Comparison of ENCODE assay signal across 9 cellular contexts in genomic region chr1:156356875-156357534, GRCh38. TPM values are rescaled to one million over a fixed set of nuclear protein-coding genes. Genes with fewer than 3 reads are reported as not detected.
DNase-seq lines count a peak whose midpoint lies in the region; ATAC-seq, FAIRE-seq and TF ChIP-seq lines count a peak whose summit lies in the region.
"Had no signal": no experiment of that assay in that cellular context is flagged by ENCODE, and none has a peak within 500 bp of the region (broad histone marks: within the 10 kb centered on the region; RNA-seq: fewer than 3 reads in every experiment).

No MANE protein-coding gene starts in this region.

- no peaks in the 10 kb centered on the region for H3K79me2 ChIP-seq in H1 (ENCODE audit: control insufficient read depth in 1 of 2, insufficient read depth in 2 of 2, low read length in 2 of 2)

- no peaks in the 10 kb centered on the region for H3K9me3 ChIP-seq in H1 (ENCODE audit: insufficient read depth in 2 of 2, low read depth in 1 of 2, low read length in 1 of 2)
- no peaks in the 10 kb centered on the region for H3K9me3 ChIP-seq in testis

- peaks cover 5 to 9% (median 7%) of the 10 kb centered on the region in 4 donors for H3K4me1 Mint-ChIP-seq in naive thymus-derived CD8-positive, alpha-beta T cell

- no peak overlapping the region for H2AK5ac ChIP-seq in H1 (ENCODE audit: low read depth, low read length)

- CTCF ChIA-PET in H1 (lab: Charles Lee; ENCODE audit: partially characterized antibody) = interaction anchor here (0.6 to 6.1 kb wide), 27 partner anchors 8 to 257 kb away, joined by 3 to 53 read pairs (median 4); partner anchors contain the start of genes CCT3 and TSACC

- H3K36me3 Mint-ChIP-seq in naive thymus-derived CD8-positive, alpha-beta T cell = no peaks in the 10 kb centered on the region

- intact Hi-C loops in testis (cut with DNase I; ENCODE audit: low total_unique reads) = no loop called here

- peak; percentile 99 to 100 for ATAC-seq in naive thymus-derived CD8-positive, alpha-beta T cell
- ATAC-seq in HG03039 (IDR thresholded peaks at IDR 0.05; ENCODE audit: unreplicated experiment) = no peak

- no peaks in the 10 kb centered on the region for H3K79me1 ChIP-seq in H1 (ENCODE audit: low read depth, low read length)

- no peak overlapping the region for H3K4ac ChIP-seq in H1 (replicated peaks; ENCODE audit: insufficient read length, low read depth, low read length)

- peak; percentile 17 for DNase-seq in CD1c-positive myeloid dendritic cell (ENCODE audit: extremely low spot score)
- DNase-seq in H4 (ENCODE audit: low spot score) = peak; percentile 49
- peak; percentile 74 for DNase-seq in NCI-H2107 treated with DMSO at 0.1 percent for 48 hours (lab: John Stamatoyannopoulos, UW; ENCODE audit: unreplicated experiment)
- DNase-seq in activated CD4-positive, alpha-beta T cell treated with anti-CD3 and anti-CD28 coated beads, Interleukin-2, amount 50 U/mL, for 24 hours (ENCODE audit: low read depth in 1 of 2, low spot score in 1 of 2) = peak; percentile 11 to 55
- peak; percentile 84 to 92 for DNase-seq in H1 (ENCODE audit: low read depth in 1 of 2, low spot score in 2 of 2)
- DNase-seq in naive thymus-derived CD8-positive, alpha-beta T cell = peak; percentile 45 to 67 (median 62)
- peak; percentile 74 for DNase-seq in testis

- H3K4me1 ChIP-seq in H1 (replicated peaks in 1 of 4; ENCODE audit: control insufficient read depth in 3 of 4, insufficient read depth in 4 of 4, low read length in 3 of 4) (peaks cover 0 to 4% (median 2%) of the 10 kb centered on the region in 4 experiments; a peak in 3 of 7 replicates), testis (no peaks in the 10 kb centered on the region)

- peak in 1 of 2 experiments; percentile 41; a peak in 1 of 3 replicates for TF ChIP-seq POLR2A in H1 (IDR thresholded peaks at IDR 0.05; ENCODE audit: control extremely low read depth in 1 of 2, low read depth in 2 of 2, low read length in 2 of 2)
- TF ChIP-seq POLR2A in testis (IDR thresholded peaks at IDR 0.05) = no peak

- H3K4me3 Mint-ChIP-seq in naive thymus-derived CD8-positive, alpha-beta T cell = peak overlapping the region in 3 of 10 donors; percentile 14 to 71 (median 48)

- no peak overlapping the region for H4K91ac ChIP-seq in H1 (replicated peaks; ENCODE audit: insufficient read length, low read length)

- H3K36me3 ChIP-seq in H1 (ENCODE audit: control insufficient read depth in 2 of 4, insufficient read depth in 4 of 4, low read length in 3 of 4) (no peaks in the 10 kb centered on the region), testis (ENCODE audit: low read depth, missing control alignments) (no peaks in the 10 kb centered on the region)

- H3K4me2 ChIP-seq in H1 (ENCODE audit: insufficient read depth in 1 of 2, low read depth in 2 of 2, low read length in 2 of 2) = peak overlapping the region; percentile 49 to 80

- 10% methylated on average over 22 of the region's 22 CpGs; no CpG with 5 or more reads in 1 of the 2 experiments for WGBS in H1 (ENCODE audit: extremely low coverage in 1 of 2, insufficient coverage in 1 of 2, insufficient read length in 1 of 2, insufficient replicate concordance in 2 of 2, low coverage in 1 of 2, low lambda C conversion rate in 2 of 2, missing lambda C conversion rate in 1 of 2), 2 experiments
- 8% methylated on average over 22 of the region's 22 CpGs for WGBS in testis, 2 donors

- peak overlapping the region; percentile 34 for H2BK120ac ChIP-seq in H1 (replicated peaks; ENCODE audit: low read depth, low read length)

- no peak overlapping the region for H2BK5ac ChIP-seq in H1 (ENCODE audit: low read depth, low read length)

- H2BK20ac ChIP-seq in H1 (ENCODE audit: low read length) = peak overlapping the region; percentile 86; the same call in 1 of the 2 replicates

- no peak overlapping the region for H3K23ac ChIP-seq in H1 (ENCODE audit: insufficient read length)

- peak; percentile 95 to 99 (median 95) for TF ChIP-seq CTCF in H1 (IDR thresholded peaks at IDR 0.05; ENCODE audit: control extremely low read depth in 1 of 3, insufficient read depth in 1 of 3, low read depth in 1 of 3, low read length in 3 of 3)
- peak; percentile 51 to 81 (median 63) for TF ChIP-seq CTCF in testis (IDR thresholded peaks at IDR 0.05)

- H4K20me1 ChIP-seq in H1 (replicated peaks in 1 of 2; ENCODE audit: control insufficient read depth in 1 of 2, insufficient read depth in 2 of 2, low read length in 2 of 2) = no peaks in the 10 kb centered on the region

- H3K9ac ChIP-seq in H1 (replicated peaks in 1 of 4; ENCODE audit: extremely low read depth in 1 of 4, low read depth in 3 of 4, low read length in 3 of 4) = no peak overlapping the region

- no peak overlapping the region for H3K27ac Mint-ChIP-seq in naive thymus-derived CD8-positive, alpha-beta T cell

- H3K56ac ChIP-seq in H1 (replicated peaks; ENCODE audit: insufficient read length, low read depth, low read length) = no peak overlapping the region

- H2BK15ac ChIP-seq in H1 (ENCODE audit: low read length) = 0 out of 2 replicates have a peak overlapping the region, but pooled peaks have one; percentile 61

- H3K27me3 Mint-ChIP-seq in naive thymus-derived CD8-positive, alpha-beta T cell = peaks cover 4 to 42% (median 22%) of the 10 kb centered on the region in 5 donors

- peak; percentile 55 to 69 for TF ChIP-seq RAD21 in H1 (IDR thresholded peaks at IDR 0.05 in 1 of 2, conservative IDR thresholded peaks at IDR 0.05 in 1 of 2; ENCODE audit: low read depth in 2 of 2, low read length in 2 of 2)

- peak overlapping the region; percentile 37 for H2AFZ ChIP-seq in H1 (ENCODE audit: low read length)

- FAIRE-seq in H1 (lab: Jason Lieb, UNC) = peak; percentile 45

- H3K27me3 ChIP-seq in H1 (replicated peaks in 1 of 4; ENCODE audit: control insufficient read depth in 3 of 4, extremely low read depth in 1 of 4, insufficient read depth in 3 of 4, low read length in 3 of 4) (no peaks in the 10 kb centered on the region; a peak in 1 of 7 replicates), testis (no peaks in the 10 kb centered on the region)

- no peaks in the 10 kb centered on the region for H3K9me3 Mint-ChIP-seq in naive thymus-derived CD8-positive, alpha-beta T cell

- H3K27ac ChIP-seq in H1 (ENCODE audit: low read depth, low read length) = no peak overlapping the region
- no peak overlapping the region for H3K27ac ChIP-seq in testis

- POLR2A ChIA-PET in H1 (lab: Charles Lee; ENCODE audit: partially characterized antibody) = interaction anchor here (0.7 to 2.0 kb wide), 5 partner anchors 9 to 75 kb away, joined by 3 to 7 read pairs (median 3); partner anchors contain the start of gene RHBG
- POLR2A ChIA-PET in naive thymus-derived CD8-positive, alpha-beta T cell (lab: Charles Lee) = no interaction called here

- peak overlapping the region; percentile 60; the same call in 1 of the 2 replicates for H2BK12ac ChIP-seq in H1 (ENCODE audit: low read depth, low read length)

- TF ChIP-seq EP300 in H1 (IDR thresholded peaks at IDR 0.05; ENCODE audit: borderline replicate concordance in 1 of 2, low read depth in 2 of 2, low read length in 2 of 2) = peak in 1 of 2 experiments; percentile 40; a peak in 1 of 3 replicates

- no peak overlapping the region for H4K8ac ChIP-seq in H1 (ENCODE audit: extremely low read depth, insufficient read depth, low read length)

- H3K14ac ChIP-seq in H1 (ENCODE audit: insufficient read length) = no peak overlapping the region

- peak overlapping the region; percentile 48; the same call in 1 of the 2 replicates for H3K18ac ChIP-seq in H1 (ENCODE audit: extremely low read depth, low read length)

- H4K5ac ChIP-seq in H1 (ENCODE audit: insufficient read length, low read depth, low read length) = no peak overlapping the region

- H3K23me2 ChIP-seq in H1 (ENCODE audit: low read depth, low read length) = peaks cover 6% of the 10 kb centered on the region; the same call in 1 of the 2 replicates

- H3K4me3 ChIP-seq in H1 (ENCODE audit: extremely low read depth in 1 of 4, insufficient read depth in 2 of 4, low read depth in 3 of 4, low read length in 4 of 4) = peak overlapping the region; percentile 27 to 58 (median 42); a peak in 6 of 8 replicates
- H3K4me3 ChIP-seq in testis = peak overlapping the region in 1 of 2 donors; percentile 12

RNA-seq across cellular contexts. Expression of gene RHBG, which starts 12.0 kb away (rescaled TPM):
- total RNA-seq in H4 (2014; rRNA removed; shearing (Covaris generic)) = 0.06 TPM in 1 of 2 replicates, not detected in the other
- 2.2 and 2.6 TPM in 2 replicates for total RNA-seq in H1 (2021; fragmentation: NEBNext Ultra II Directional; extraction: Animal tissue kit (Norgen Biotek cat#: 25700))
- polyA plus RNA-seq in H1 (2011; rRNA removed) = 2.7 and 3.1 TPM in 2 replicates
- polyA plus RNA-seq in H1 (2011; cell fraction: cytosol; rRNA removed) = 2.7 TPM
- polyA plus RNA-seq in H1 (2011; cell fraction: nucleus; rRNA removed) = 6.5 TPM
- 1.9 to 2.4 TPM (median 2.1 TPM) in 4 replicates for polyA plus RNA-seq in H1 (2012, experiment 1 of 2)
- 0.92 TPM for polyA plus RNA-seq in H1 (2012, experiment 2 of 2)
- polyA plus RNA-seq in H1 (2013, experiment 1 of 2) = 2.1 TPM
- 1.7 TPM for polyA plus RNA-seq in H1 (2013, experiment 2 of 2)
- 1.2 and 1.5 TPM in 2 replicates for polyA minus RNA-seq in H1 (2011; rRNA and poly(A)+ RNA removed)
- 2.1 TPM for polyA minus RNA-seq in H1 (2011; cell fraction: cytosol; rRNA and poly(A)+ RNA removed)
- 5.1 TPM for polyA minus RNA-seq in H1 (2011; cell fraction: nucleus; rRNA and poly(A)+ RNA removed)
- not detected for total RNA-seq in naive thymus-derived CD8-positive, alpha-beta T cell
- not detected for polyA plus RNA-seq in naive thymus-derived CD8-positive, alpha-beta T cell
- total RNA-seq in testis = 1 to 10 TPM; 2.0 TPM
- 3.3 TPM for polyA plus RNA-seq in testis (ENCODE audit: insufficient read depth, low read depth, low replicate concordance)
- total RNA-seq: skeletal muscle tissue had no signal

RNA-seq across cellular contexts. Expression of gene TSACC, which starts 18.7 kb away (rescaled TPM):
- total RNA-seq in H4 (2014; rRNA removed; shearing (Covaris generic)) = 0.23 and 0.39 TPM in 2 replicates
- total RNA-seq in H1 (2021; fragmentation: NEBNext Ultra II Directional; extraction: Animal tissue kit (Norgen Biotek cat#: 25700)) = 1.0 and 2.1 TPM in 2 replicates
- polyA plus RNA-seq in H1 (2011; rRNA removed) = 3.3 and 5.0 TPM in 2 replicates
- polyA plus RNA-seq in H1 (2011; cell fraction: cytosol; rRNA removed) = 1.7 TPM
- 2.9 TPM for polyA plus RNA-seq in H1 (2011; cell fraction: nucleus; rRNA removed)
- polyA plus RNA-seq in H1 (2012, experiment 1 of 2) = 1.9 to 4.5 TPM (median 3.7 TPM) in 4 replicates
- 3.0 TPM for polyA plus RNA-seq in H1 (2012, experiment 2 of 2)
- polyA plus RNA-seq in H1 (2013, experiment 1 of 2) = 5.1 TPM
- polyA plus RNA-seq in H1 (2013, experiment 2 of 2) = 4.6 TPM
- 0.85 and 1.9 TPM in 2 replicates for polyA minus RNA-seq in H1 (2011; rRNA and poly(A)+ RNA removed)
- not detected for polyA minus RNA-seq in H1 (2011; cell fraction: cytosol; rRNA and poly(A)+ RNA removed)
- not detected for polyA minus RNA-seq in H1 (2011; cell fraction: nucleus; rRNA and poly(A)+ RNA removed)
- total RNA-seq in naive thymus-derived CD8-positive, alpha-beta T cell = not detected
- 1 to 10 TPM in 1 of 3 donors, under 1 TPM in 2; 0.40 to 2.2 (median 0.83) TPM for polyA plus RNA-seq in naive thymus-derived CD8-positive, alpha-beta T cell
- total RNA-seq in testis = 100 to 1,000 TPM; 354 to 748 TPM
- polyA plus RNA-seq in testis (ENCODE audit: insufficient read depth, low read depth, low replicate concordance) = 1,814 TPM

RNA-seq across cellular contexts. Expression of gene CCT3, which starts 18.9 kb away (rescaled TPM):
- total RNA-seq in H4 (2014; rRNA removed; shearing (Covaris generic)) = 584 and 592 TPM in 2 replicates
- total RNA-seq in H1 (2021; fragmentation: NEBNext Ultra II Directional; extraction: Animal tissue kit (Norgen Biotek cat#: 25700)) = 471 and 480 TPM in 2 replicates
- polyA plus RNA-seq in H1 (2011; rRNA removed) (321 and 431 TPM in 2 replicates), testis (ENCODE audit: insufficient read depth, low read depth, low replicate concordance) (302 TPM)
- 579 TPM for polyA plus RNA-seq in H1 (2011; cell fraction: cytosol; rRNA removed)
- polyA plus RNA-seq in H1 (2011; cell fraction: nucleus; rRNA removed) = 286 TPM
- 427 to 481 TPM (median 450 TPM) in 4 replicates for polyA plus RNA-seq in H1 (2012, experiment 1 of 2)
- 414 TPM for polyA plus RNA-seq in H1 (2012, experiment 2 of 2)
- 278 TPM for polyA plus RNA-seq in H1 (2013, experiment 1 of 2)
- polyA plus RNA-seq in H1 (2013, experiment 2 of 2) = 275 TPM
- 711 and 916 TPM in 2 replicates for polyA minus RNA-seq in H1 (2011; rRNA and poly(A)+ RNA removed)
- polyA minus RNA-seq in H1 (2011; cell fraction: cytosol; rRNA and poly(A)+ RNA removed) = 351 TPM
- polyA minus RNA-seq in H1 (2011; cell fraction: nucleus; rRNA and poly(A)+ RNA removed) = 216 TPM
- 100 to 1,000 TPM; 142 to 154 TPM for total RNA-seq in naive thymus-derived CD8-positive, alpha-beta T cell
- polyA plus RNA-seq in naive thymus-derived CD8-positive, alpha-beta T cell = 100 to 1,000 TPM; 232 to 270 (median 263) TPM
- 100 to 1,000 TPM; 192 to 203 TPM for total RNA-seq in testis

RNA-seq across cellular contexts. Expression of gene VHLL, which starts 57.9 kb away (rescaled TPM):
- not detected in 2 replicates for total RNA-seq in H4 (2014; rRNA removed; shearing (Covaris generic))
- not detected in 2 replicates for total RNA-seq in H1 (2021; fragmentation: NEBNext Ultra II Directional; extraction: Animal tissue kit (Norgen Biotek cat#: 25700))
- not detected in 2 replicates for polyA plus RNA-seq in H1 (2011; rRNA removed)
- polyA plus RNA-seq in H1 (2011; cell fraction: cytosol; rRNA removed) = not detected
- 0.40 TPM for polyA plus RNA-seq in H1 (2011; cell fraction: nucleus; rRNA removed)
- polyA plus RNA-seq in H1 (2012, experiment 1 of 2) = not detected in 4 replicates
- polyA plus RNA-seq in H1 (2012, experiment 2 of 2) = not detected
- polyA plus RNA-seq in H1 (2013, experiment 1 of 2) = not detected
- not detected for polyA plus RNA-seq in H1 (2013, experiment 2 of 2)
- not detected in 2 replicates for polyA minus RNA-seq in H1 (2011; rRNA and poly(A)+ RNA removed)
- not detected for polyA minus RNA-seq in H1 (2011; cell fraction: cytosol; rRNA and poly(A)+ RNA removed)
- not detected for polyA minus RNA-seq in H1 (2011; cell fraction: nucleus; rRNA and poly(A)+ RNA removed)
- total RNA-seq in naive thymus-derived CD8-positive, alpha-beta T cell = under 1 TPM in 1 of 2 experiments, not detected in 1; 0.78 TPM
- polyA plus RNA-seq in naive thymus-derived CD8-positive, alpha-beta T cell = not detected
- 1 to 10 TPM; 1.7 to 1.8 TPM for total RNA-seq in testis
- polyA plus RNA-seq in testis (ENCODE audit: insufficient read depth, low read depth, low replicate concordance) = not detected
- total RNA-seq: skeletal muscle tissue had no signal

Comparison
In these comparisons a context has a peak if more than half of its experiments do, and no peak if none do; other contexts are left out.
1. DNase-seq: peak in every context shown above with its lines; median percentile 88 in H1; 74 in NCI-H2107 treated with DMSO at 0.1 percent for 48 hours; 74 in testis; 62 in naive thymus-derived CD8-positive, alpha-beta T cell; 49 in H4; 33 in activated CD4-positive, alpha-beta T cell treated with anti-CD3 and anti-CD28 coated beads, Interleukin-2, amount 50 U/mL, for 24 hours; 17 in CD1c-positive myeloid dendritic cell.
2. RNA of gene TSACC, which starts 18.7 kb away (total RNA-seq): 354 to 748 TPM in testis; 1.0 to 2.1 TPM in H1, not detected in naive thymus-derived CD8-positive, alpha-beta T cell and 0.23 to 0.39 TPM in H4; every median in the first group is over 100 times any median in the second.